In genomic region chr10:18399158-18399557, GRCh38 we compare ENCODE assay signal across 13 cellular contexts.
DNase-seq lines count a peak whose midpoint lies in the region; ATAC-seq, FAIRE-seq and TF ChIP-seq lines count a peak whose summit lies in the region.
"Had no signal": no experiment of that assay in that cellular context is flagged by ENCODE, and none has a peak within 500 bp of the region (broad histone marks: within the 10 kb centered on the region; RNA-seq: fewer than 3 reads in every experiment).

No MANE protein-coding gene starts in this region.

- no peak overlapping the region for H3K4me3 ChIP-seq in transverse colon
- H3K4me3 ChIP-seq in osteoblast (ENCODE audit: insufficient read depth, low read length), result no peak overlapping the region

- intact Hi-C loops in transverse colon (cut with DNase I; ENCODE audit: low total_unique reads), result no loop called here

- H3K4me2 ChIP-seq in osteoblast (ENCODE audit: insufficient read depth, low read length), result no peak overlapping the region

- H3K36me3 ChIP-seq in transverse colon, result no peaks in the 10 kb centered on the region
- H3K36me3 ChIP-seq in osteoblast (ENCODE audit: insufficient read depth, low read length), result no peaks in the 10 kb centered on the region

- TF ChIP-seq POLR2A in transverse colon (IDR thresholded peaks at IDR 0.05), result no peak

- no peak for FAIRE-seq in urothelium cell line (lab: Jason Lieb, UNC)
- FAIRE-seq: keratinocyte had no signal

- TF ChIP-seq CTCF in transverse colon (IDR thresholded peaks at IDR 0.05) (no peak), osteoblast (IDR thresholded peaks at IDR 0.05; ENCODE audit: extremely low read depth, low read depth, low read length) (no peak)

- 49% methylated on average over 3 of the region's 3 CpGs; no CpG with 5 or more reads in 1 of the 2 donors for whole genome bisulfite sequencing in transverse colon (ENCODE audit: low coverage in 1 of 2), 2 donors

- H3K9me3 ChIP-seq in transverse colon, result no peaks in the 10 kb centered on the region
- no peaks in the 10 kb centered on the region for H3K9me3 ChIP-seq in osteoblast (ENCODE audit: low read depth, low read length)

- no peak for TF ChIP-seq EP300 in transverse colon (IDR thresholded peaks at IDR 0.05; ENCODE audit: low read depth)

- H3K79me2 ChIP-seq in osteoblast (ENCODE audit: insufficient read depth, low read length), result no peaks in the 10 kb centered on the region

- H3K27me3 ChIP-seq in transverse colon, result no peaks in the 10 kb centered on the region
- H3K27me3 ChIP-seq in osteoblast (ENCODE audit: insufficient read depth, low read length), result no peaks in the 10 kb centered on the region

- no peak overlapping the region for H2AFZ ChIP-seq in osteoblast (ENCODE audit: low read length)

- no peaks in the 10 kb centered on the region for H4K20me1 ChIP-seq in osteoblast (ENCODE audit: insufficient read depth, low read length)

- H3K27ac ChIP-seq in transverse colon (peak overlapping the region in 3 of 4 donors; percentile 87 to 89 (median 88)), osteoblast (ENCODE audit: low read depth, low read length) (no peak overlapping the region)
- H3K27ac ChIP-seq: epithelial cell of prostate had no signal

- DNase-seq in transverse colon (no peak), urothelium cell line (ENCODE audit: low spot score) (no peak), NCI-H146 (lab: John Stamatoyannopoulos, UW) (no peak), osteoblast (ENCODE audit: insufficient read length, low spot score, missing footprints) (no peak)
- DNase-seq: activated CD8-positive, alpha-beta memory T cell treated with anti-CD3 and anti-CD28 coated beads, Interleukin-2, amount 50 U/mL, for 4 hours; NCI-H1092; NCI-H2227 treated with DMSO at 0.1 percent for 48 hours had no signal

- in situ Hi-C loops in transverse colon (cut with MboI; ENCODE audit: low pct_ligation_motif_present in 1 of 4, low pct_unique_long_range_greater_than_20kb in 1 of 4, low sequenced_read_pairs in 3 of 4), result no loop called here

- H3K4me1 ChIP-seq in transverse colon (peaks cover 0 to 12% (median 0%) of the 10 kb centered on the region in 4 donors), osteoblast (ENCODE audit: insufficient read depth, low read length) (no peaks in the 10 kb centered on the region)

- peak; percentile 41 for ATAC-seq in GM19351 (IDR thresholded peaks at IDR 0.05; ENCODE audit: unreplicated experiment)
- ATAC-seq in HG02588 (IDR thresholded peaks at IDR 0.05; ENCODE audit: unreplicated experiment), result peak; percentile 57
- peak; percentile 71 for ATAC-seq in HG03159 (IDR thresholded peaks at IDR 0.05; ENCODE audit: unreplicated experiment)
- ATAC-seq: WTC11 had no signal
